In the genomic region with DNA sequence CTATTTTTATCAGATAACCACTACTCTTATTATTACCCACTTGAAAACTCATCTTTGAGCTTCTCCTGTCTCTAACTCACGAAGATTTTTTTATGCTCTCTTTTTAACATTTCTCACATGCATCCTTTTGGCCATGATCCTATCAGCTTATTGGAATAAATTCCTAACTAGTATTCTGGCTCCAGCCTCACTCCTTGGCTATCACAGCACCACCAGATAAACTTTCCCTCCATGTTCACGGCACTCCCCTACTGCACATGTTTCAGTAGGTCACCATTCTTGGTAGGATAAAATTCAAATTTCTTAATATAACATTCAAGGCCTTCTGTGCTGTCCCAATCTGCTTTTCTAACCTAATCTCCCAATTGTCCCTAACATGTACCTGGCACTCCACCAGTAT, we compare ENCODE assay signal across 24 cellular contexts.
"Had no signal": no experiment of that assay in that cellular context is flagged by ENCODE, and none has a peak within 500 bp of the region (broad histone marks: within the 10 kb centered on the region; RNA-seq: fewer than 3 reads in every experiment).

No MANE protein-coding gene starts in this region.

- H3K4me3 ChIP-seq: colonic mucosa, coronary artery, dorsolateral prefrontal cortex, esophagus muscularis mucosa, esophagus squamous epithelium, gastrocnemius medialis, gastroesophageal sphincter, heart left ventricle, heart right ventricle had no signal

- H3K4me1 ChIP-seq: colonic mucosa, esophagus muscularis mucosa, esophagus squamous epithelium, foreskin keratinocyte, gastrocnemius medialis, gastroesophageal sphincter, heart left ventricle, heart right ventricle had no signal

- H3K36me3 ChIP-seq: colonic mucosa, esophagus muscularis mucosa, esophagus squamous epithelium, gastrocnemius medialis, gastroesophageal sphincter, heart left ventricle, heart right ventricle had no signal

- H3K27ac ChIP-seq: colonic mucosa, coronary artery, dorsolateral prefrontal cortex, epithelial cell of prostate, esophagus muscularis mucosa, esophagus squamous epithelium, foreskin keratinocyte, gastrocnemius medialis, gastroesophageal sphincter, heart left ventricle, heart right ventricle had no signal

- H3K27me3 ChIP-seq: colonic mucosa, dorsolateral prefrontal cortex, esophagus muscularis mucosa, esophagus squamous epithelium, gastrocnemius medialis, gastroesophageal sphincter, heart left ventricle, heart right ventricle had no signal

- DNase-seq: colonic mucosa; cortex of kidney; dermis blood vessel endothelial cell; dorsolateral prefrontal cortex; effector CD4-positive, alpha-beta T cell; effector CD8-positive, alpha-beta T cell; effector memory CD4-positive, alpha-beta T cell; effector memory CD8-positive, alpha-beta T cell; endodermal cell; erythroblast; esophagus squamous epithelium; foreskin fibroblast; foreskin keratinocyte; foreskin melanocyte; gastrocnemius medialis; glutamatergic neuron; head of caudate nucleus; heart left ventricle; heart right ventricle had no signal

- ATAC-seq: effector memory CD8-positive, alpha-beta T cell; esophagus mucosa; foreskin keratinocyte; gastrocnemius medialis; gastroesophageal sphincter; heart left ventricle; heart right ventricle had no signal

- H3K9me3 ChIP-seq: colonic mucosa, esophagus squamous epithelium had no signal
